7 cellular contexts compared by ENCODE assay signal in genomic region chr6:30914854-30915590, GRCh38. TPM values are rescaled to one million over a fixed set of nuclear protein-coding genes. Genes with fewer than 3 reads are reported as not detected.
A peak's percentile ranks its signal among the peaks of the same experiment; 100 is the strongest.
DNase-seq lines count a peak whose midpoint lies in the region; ATAC-seq and TF ChIP-seq lines count a peak whose summit lies in the region.
"Had no signal": no experiment of that assay in that cellular context is flagged by ENCODE, and none has a peak within 500 bp of the region (broad histone marks: within the 10 kb centered on the region; RNA-seq: fewer than 3 reads in every experiment).

No MANE protein-coding gene starts in this region.

- no peaks in the 10 kb centered on the region for H3K9me3 Mint-ChIP-seq in activated naive CD4-positive, alpha-beta T cell treated with anti-CD3 and anti-CD28 coated beads, Interleukin-2, amount 50 U/mL, for 24 hours

- TF ChIP-seq CTCF in foreskin keratinocyte (conservative IDR thresholded peaks at IDR 0.05): no peak
- TF ChIP-seq CTCF in GM20000 (IDR thresholded peaks at IDR 0.05; ENCODE audit: extremely low read depth, missing control alignments): no peak

- H3K36me3 Mint-ChIP-seq in activated naive CD4-positive, alpha-beta T cell treated with anti-CD3 and anti-CD28 coated beads, Interleukin-2, amount 50 U/mL, for 24 hours: peaks cover 26% of the 10 kb centered on the region

- H3K27ac ChIP-seq in foreskin keratinocyte (peak overlapping the region; percentile 68), substantia nigra (ENCODE audit: low read depth, low read length, poor library complexity, severe bottlenecking) (peak overlapping the region; percentile 96)

- ATAC-seq in foreskin keratinocyte: no peak

- peaks cover 7% of the 10 kb centered on the region for H3K4me1 ChIP-seq in foreskin keratinocyte

- H3K27me3 Mint-ChIP-seq in activated naive CD4-positive, alpha-beta T cell treated with anti-CD3 and anti-CD28 coated beads, Interleukin-2, amount 50 U/mL, for 24 hours: no peaks in the 10 kb centered on the region

- no peak for DNase-seq in activated naive CD4-positive, alpha-beta T cell treated with anti-CD3 and anti-CD28 coated beads, Interleukin-2, amount 50 U/mL, for 16 hours
- DNase-seq in foreskin keratinocyte: no peak
- DNase-seq in substantia nigra (lab: John Stamatoyannopoulos, UW): peak in 5 of 49 donors; percentile 38 to 72 (median 47)
- DNase-seq in GM20000 (ENCODE audit: low spot score): no peak
- DNase-seq in NCI-H526 treated with DMSO at 0.1 percent for 48 hours (lab: John Stamatoyannopoulos, UW): no peak

- no peaks in the 10 kb centered on the region for H3K27me3 ChIP-seq in foreskin keratinocyte

- H3K4me1 Mint-ChIP-seq in activated naive CD4-positive, alpha-beta T cell treated with anti-CD3 and anti-CD28 coated beads, Interleukin-2, amount 50 U/mL, for 24 hours: peaks cover 42% of the 10 kb centered on the region

- H3K27ac Mint-ChIP-seq in activated naive CD4-positive, alpha-beta T cell treated with anti-CD3 and anti-CD28 coated beads, Interleukin-2, amount 50 U/mL, for 24 hours: peak overlapping the region; percentile 97

- peak overlapping the region; percentile 88 for H3K4me3 Mint-ChIP-seq in activated naive CD4-positive, alpha-beta T cell treated with anti-CD3 and anti-CD28 coated beads, Interleukin-2, amount 50 U/mL, for 24 hours

RNA-seq across cellular contexts. Expression of gene VARS2, which starts 1.0 kb away (rescaled TPM):
- total RNA-seq in foreskin keratinocyte: 26.4 and 32.5 TPM in 2 replicates
- 18.1 and 21.5 TPM in 2 replicates for polyA plus RNA-seq in foreskin keratinocyte

RNA-seq across cellular contexts. Expression of gene GTF2H4, which starts 7.0 kb away (rescaled TPM):
- 23.6 and 25.9 TPM in 2 replicates for total RNA-seq in foreskin keratinocyte
- polyA plus RNA-seq in foreskin keratinocyte: 33.1 and 38.8 TPM in 2 replicates

RNA-seq across cellular contexts. Expression of gene SFTA2, which starts 16.9 kb away (rescaled TPM):
- total RNA-seq in foreskin keratinocyte: not detected in 2 replicates
- not detected in 2 replicates for polyA plus RNA-seq in foreskin keratinocyte
- total RNA-seq: lung microvascular endothelial cell had no signal

RNA-seq across cellular contexts. Expression of gene MUCL3, which starts 25.8 kb away (rescaled TPM):
- not detected in 2 replicates for total RNA-seq in foreskin keratinocyte
- not detected in 2 replicates for polyA plus RNA-seq in foreskin keratinocyte
- total RNA-seq: lung microvascular endothelial cell had no signal

RNA-seq across cellular contexts. Expression of gene DDR1, which starts 30.7 kb away (rescaled TPM):
- 211 and 243 TPM in 2 replicates for total RNA-seq in foreskin keratinocyte
- polyA plus RNA-seq in foreskin keratinocyte: 138 and 147 TPM in 2 replicates
